In genomic region chr1:42157667-42158066, GRCh38 we compare ENCODE assay signal across 16 cellular contexts. TPM values are rescaled to one million over a fixed set of nuclear protein-coding genes. Genes with fewer than 3 reads are reported as not detected.
DNase-seq lines count a peak whose midpoint lies in the region; FAIRE-seq and TF ChIP-seq lines count a peak whose summit lies in the region.
"Had no signal": no experiment of that assay in that cellular context is flagged by ENCODE, and none has a peak within 500 bp of the region (broad histone marks: within the 10 kb centered on the region; RNA-seq: fewer than 3 reads in every experiment).

No MANE protein-coding gene starts in this region.

- H2BK15ac ChIP-seq in mesendoderm (replicated peaks; ENCODE audit: low read depth), result no peak overlapping the region

- CTCF ChIA-PET in GM10248 (lab: Yijun Ruan, JAX), result interaction anchor here (1.0 to 9.9 kb wide), 3 partner anchors 12 to 642 kb away, joined by 3 to 60 read pairs (median 3); no protein-coding TSS in a partner anchor

- no peak overlapping the region for H2BK120ac ChIP-seq in mesendoderm (ENCODE audit: low read depth, low read length)

- H3K27me3 Mint-ChIP-seq in activated CD4-positive, alpha-beta T cell treated with anti-CD3 and anti-CD28 coated beads, Interleukin-2, amount 10 ng/mL, durations not matched to agents 24 days and 14 days, result peaks cover 10% of the 10 kb centered on the region

- H3K27ac Mint-ChIP-seq in activated CD4-positive, alpha-beta T cell treated with anti-CD3 and anti-CD28 coated beads, Interleukin-2, amount 10 ng/mL, durations not matched to agents 24 days and 14 days, result no peak overlapping the region
- H3K27ac Mint-ChIP-seq: activated B cell treated with CpG ODN at 0.5 μM for 24 hours; activated naive CD4-positive, alpha-beta T cell treated with anti-CD3 and anti-CD28 coated beads, Interleukin-2, amount 50 U/mL, for 72 hours had no signal

- H3K79me1 ChIP-seq in mesendoderm (ENCODE audit: low read length), result no peaks in the 10 kb centered on the region

- H3K9me3 Mint-ChIP-seq in activated CD4-positive, alpha-beta T cell treated with anti-CD3 and anti-CD28 coated beads, Interleukin-2, amount 10 ng/mL, durations not matched to agents 24 days and 14 days, result peaks cover 26% of the 10 kb centered on the region
- H3K9me3 Mint-ChIP-seq: natural killer cell treated with Interleukin-12 subunit alpha and Interleukin-12 subunit beta and Interleukin-15 and Interleukin-18, amount 100 ng/mL, for 72 hours had no signal

- no peak overlapping the region for H3K18ac ChIP-seq in mesendoderm (ENCODE audit: low read length)

- H3K4me3 ChIP-seq in mesendoderm (ENCODE audit: low read length), result no peak overlapping the region
- H3K4me3 ChIP-seq: upper lobe of left lung had no signal

- peaks cover 9% of the 10 kb centered on the region for H3K4me1 Mint-ChIP-seq in activated CD4-positive, alpha-beta T cell treated with anti-CD3 and anti-CD28 coated beads, Interleukin-2, amount 10 ng/mL, durations not matched to agents 24 days and 14 days
- H3K4me1 Mint-ChIP-seq: activated B cell treated with CpG ODN at 0.5 μM for 24 hours had no signal

- FAIRE-seq in D721Med (lab: Jason Lieb, UNC), result no peak

- POLR2A ChIA-PET in GM10248 (lab: Yijun Ruan, JAX), result no interaction called here

- intact Hi-C loops in activated CD4-positive, alpha-beta T cell treated with anti-CD3 and anti-CD28 coated beads, Interleukin-2, amount 10 ng/mL, durations not matched to agents 24 days and 14 days (cut with micrococcal nuclease), result no loop called here

- DNase-seq in activated CD4-positive, alpha-beta T cell treated with anti-CD3 and anti-CD28 coated beads, Interleukin-2, amount 10 ng/mL, durations not matched to agents 24 days and 14 days, result peak; percentile 61
- DNase-seq in activated CD4-positive, alpha-beta T cell treated with anti-CD3 and anti-CD28 coated beads for 4 hours, result no peak
- DNase-seq in HuH-7 (ENCODE audit: low spot score) (peak; percentile 42), RPMI8226 (peak; percentile 62), mesendoderm (peak; percentile 44), germinal center (ENCODE audit: low spot score) (no peak), GM10248 (ENCODE audit: extremely low spot score) (no peak), D721Med (ENCODE audit: insufficient read length, low spot score) (no peak)
- DNase-seq: activated B cell treated with CpG ODN at 0.5 μM for 24 hours, BE2C, cortex of kidney, H7, upper lobe of left lung had no signal

- no peaks in the 10 kb centered on the region for H3K4me1 ChIP-seq in mesendoderm (ENCODE audit: control insufficient read depth, low read depth, low read length)
- H3K4me1 ChIP-seq: BE2C, upper lobe of left lung had no signal

- H3K27ac ChIP-seq in mesendoderm (ENCODE audit: low read depth, low read length), result no peak overlapping the region
- H3K27ac ChIP-seq: upper lobe of left lung had no signal

- WGBS in mesendoderm (ENCODE audit: extremely low coverage, insufficient coverage, low lambda C conversion rate), result no CpG with 5 or more reads among the region's 7 CpGs

- no peak overlapping the region for H4K8ac ChIP-seq in mesendoderm (ENCODE audit: low read depth, low read length)

- no peak overlapping the region for H3K4me3 Mint-ChIP-seq in activated CD4-positive, alpha-beta T cell treated with anti-CD3 and anti-CD28 coated beads, Interleukin-2, amount 10 ng/mL, durations not matched to agents 24 days and 14 days
- H3K4me3 Mint-ChIP-seq: activated B cell treated with CpG ODN at 0.5 μM for 24 hours; natural killer cell treated with Interleukin-12 subunit alpha and Interleukin-12 subunit beta and Interleukin-15 and Interleukin-18, amount 100 ng/mL, for 72 hours had no signal

- H3K23ac ChIP-seq in mesendoderm (ENCODE audit: low read length), result no peak overlapping the region

- H2AK5ac ChIP-seq in mesendoderm (ENCODE audit: low read length), result no peak overlapping the region

- no peak for TF ChIP-seq CTCF in GM10248 (IDR thresholded peaks at IDR 0.05; ENCODE audit: control extremely low read depth, extremely low read depth, low read depth, missing control alignments)
- no peak for TF ChIP-seq CTCF in D721Med (IDR thresholded peaks at IDR 0.05; ENCODE audit: insufficient read depth, missing control alignments)

- H3K79me2 ChIP-seq in mesendoderm (ENCODE audit: control insufficient read depth, insufficient read depth, low read length), result no peaks in the 10 kb centered on the region

- H2BK5ac ChIP-seq in mesendoderm (ENCODE audit: low read length), result no peak overlapping the region

- H3K36me3 ChIP-seq in mesendoderm (ENCODE audit: control insufficient read depth, insufficient read depth, low read length), result no peaks in the 10 kb centered on the region
- H3K36me3 ChIP-seq: BE2C, upper lobe of left lung had no signal

- no peaks in the 10 kb centered on the region for H3K36me3 Mint-ChIP-seq in activated CD4-positive, alpha-beta T cell treated with anti-CD3 and anti-CD28 coated beads, Interleukin-2, amount 10 ng/mL, durations not matched to agents 24 days and 14 days (ENCODE audit: low read depth)

- no peak overlapping the region for H3K4me2 ChIP-seq in mesendoderm (ENCODE audit: low read length)

- no peak overlapping the region for H4K5ac ChIP-seq in mesendoderm (ENCODE audit: low read length)

- H3K9ac ChIP-seq in mesendoderm (ENCODE audit: low read length), result no peak overlapping the region

- H3K56ac ChIP-seq in mesendoderm (ENCODE audit: low read length), result no peak overlapping the region

- H3K4ac ChIP-seq in mesendoderm (ENCODE audit: low read depth, low read length), result no peak overlapping the region

- H3K27me3 ChIP-seq in mesendoderm (ENCODE audit: insufficient read depth, low read length, poor library complexity), result no peaks in the 10 kb centered on the region
- H3K27me3 ChIP-seq: BE2C, upper lobe of left lung had no signal

RNA-seq across cellular contexts. Expression of gene GUCA2B, which starts 4.5 kb away (rescaled TPM):
- total RNA-seq in activated CD4-positive, alpha-beta T cell treated with anti-CD3 and anti-CD28 coated beads, Interleukin-2, amount 10 ng/mL, durations not matched to agents 24 days and 14 days, result not detected in 2 replicates
- not detected for polyA plus RNA-seq in mesendoderm (2013, experiment 1 of 2)
- polyA plus RNA-seq in mesendoderm (2013, experiment 2 of 2), result not detected
- total RNA-seq: activated B cell treated with CpG ODN at 0.5 μM for 24 hours; activated naive CD4-positive, alpha-beta T cell treated with anti-CD3 and anti-CD28 coated beads, Interleukin-2, amount 50 U/mL, for 72 hours; H7; natural killer cell treated with Interleukin-12 subunit alpha and Interleukin-12 subunit beta and Interleukin-15 and Interleukin-18, amount 100 ng/mL, for 72 hours; skeletal muscle tissue; upper lobe of left lung had no signal

RNA-seq across cellular contexts. Expression of gene GUCA2A, which starts 6.9 kb away (rescaled TPM):
- total RNA-seq in activated CD4-positive, alpha-beta T cell treated with anti-CD3 and anti-CD28 coated beads, Interleukin-2, amount 10 ng/mL, durations not matched to agents 24 days and 14 days, result not detected in 2 replicates
- polyA plus RNA-seq in mesendoderm (2013, experiment 1 of 2), result 0.11 TPM
- polyA plus RNA-seq in mesendoderm (2013, experiment 2 of 2), result 0.08 TPM
- total RNA-seq: activated B cell treated with CpG ODN at 0.5 μM for 24 hours; activated naive CD4-positive, alpha-beta T cell treated with anti-CD3 and anti-CD28 coated beads, Interleukin-2, amount 50 U/mL, for 72 hours; H7; natural killer cell treated with Interleukin-12 subunit alpha and Interleukin-12 subunit beta and Interleukin-15 and Interleukin-18, amount 100 ng/mL, for 72 hours; skeletal muscle tissue had no signal

Comparison
In these comparisons a context has a peak if more than half of its experiments do, and no peak if none do; other contexts are left out.
1. DNase-seq: peak in activated CD4-positive, alpha-beta T cell treated with anti-CD3 and anti-CD28 coated beads, Interleukin-2, amount 10 ng/mL, durations not matched to agents 24 days and 14 days (single experiment), HuH-7 (single experiment), RPMI8226 (single experiment) and mesendoderm (single experiment); none in activated CD4-positive, alpha-beta T cell treated with anti-CD3 and anti-CD28 coated beads for 4 hours (0 of 2), germinal center (single experiment), GM10248 (single experiment) and D721Med (single experiment).